Comparison of ENCODE assay signal across 22 cellular contexts in genomic region chr12:99009654-99010296, GRCh38.
DNase-seq lines count a peak whose midpoint lies in the region; ATAC-seq, FAIRE-seq and TF ChIP-seq lines count a peak whose summit lies in the region.
"Had no signal": no experiment of that assay in that cellular context is flagged by ENCODE, and none has a peak within 500 bp of the region (broad histone marks: within the 10 kb centered on the region; RNA-seq: fewer than 3 reads in every experiment).

No MANE protein-coding gene starts in this region.

- no peak for TF ChIP-seq RAD21 in GM12878 (IDR thresholded peaks at IDR 0.05; ENCODE audit: insufficient read depth, low read depth, low read length)

- H3K4me1 ChIP-seq in MM.1S (ENCODE audit: low read length) (no peaks in the 10 kb centered on the region), GM12878 (ENCODE audit: control insufficient read depth, insufficient read depth, low read length) (no peaks in the 10 kb centered on the region)
- H3K4me1 ChIP-seq: BLaER1 had no signal

- WGBS in GM12878 (ENCODE audit: insufficient coverage, insufficient replicate concordance, low lambda C conversion rate, missing lambda C conversion rate), result 21% methylated on average over 3 of the region's 3 CpGs

- H3K79me2 ChIP-seq in MM.1S (ENCODE audit: low read length), result no peaks in the 10 kb centered on the region
- no peaks in the 10 kb centered on the region for H3K79me2 ChIP-seq in GM12878 (ENCODE audit: control insufficient read depth, insufficient read depth, low read length)

- H3K27ac ChIP-seq in MM.1S (ENCODE audit: low read length) (no peak overlapping the region), GM12878 (ENCODE audit: control insufficient read depth, insufficient read depth) (no peak overlapping the region)
- H3K27ac ChIP-seq: BLaER1, RWPE1, SK-N-MC had no signal

- no peaks in the 10 kb centered on the region for H3K9me3 ChIP-seq in MM.1S (replicated peaks; ENCODE audit: insufficient read depth, low read length)
- H3K9me3 ChIP-seq in GM12878 (replicated peaks; ENCODE audit: control insufficient read depth, insufficient read depth, low read length), result no peaks in the 10 kb centered on the region
- H3K9me3 ChIP-seq: BLaER1 had no signal

- no peak for TF ChIP-seq EP300 in GM12878 (IDR thresholded peaks at IDR 0.05; ENCODE audit: borderline replicate concordance in 1 of 2, control insufficient read depth in 1 of 2, low read depth in 2 of 2, low read length in 2 of 2)

- H3K36me3 ChIP-seq in MM.1S (replicated peaks; ENCODE audit: insufficient read depth, low read length) (no peaks in the 10 kb centered on the region), GM12878 (ENCODE audit: control insufficient read depth in 2 of 2, insufficient read depth in 2 of 2, low read length in 1 of 2) (no peaks in the 10 kb centered on the region)

- intact Hi-C loops in GM12878 (cut with micrococcal nuclease; ENCODE audit: unreplicated experiment), result no loop called here

- H3K27me3 ChIP-seq in MM.1S (replicated peaks; ENCODE audit: insufficient read depth, low read length), result no peaks in the 10 kb centered on the region
- no peaks in the 10 kb centered on the region; a peak in 1 of 4 replicates for H3K27me3 ChIP-seq in GM12878 (replicated peaks in 1 of 2; ENCODE audit: control insufficient read depth in 2 of 2, insufficient read depth in 2 of 2, low read length in 1 of 2)
- H3K27me3 ChIP-seq: BLaER1 had no signal

- H3K4me2 ChIP-seq in MM.1S (ENCODE audit: low read depth, low read length) (no peak overlapping the region), GM12878 (ENCODE audit: control insufficient read depth, insufficient read depth) (no peak overlapping the region)
- H3K4me2 ChIP-seq: BLaER1 had no signal

- CTCF ChIA-PET in GM12878 (lab: Yijun Ruan, JAX), result interaction anchor here (1.0 to 2.1 kb wide), 2 partner anchors 12 to 14 kb away, joined by 3 to 6 read pairs; no protein-coding TSS in a partner anchor

- no peaks in the 10 kb centered on the region for H4K20me1 ChIP-seq in MM.1S (ENCODE audit: insufficient read depth, low read length)
- H4K20me1 ChIP-seq in GM12878 (ENCODE audit: control insufficient read depth, insufficient read depth), result no peaks in the 10 kb centered on the region
- H4K20me1 ChIP-seq: BLaER1 had no signal

- H3K4me3 ChIP-seq in MM.1S (ENCODE audit: low read length) (no peak overlapping the region), GM12878 (no peak overlapping the region), fibroblast of pulmonary artery (replicated peaks; ENCODE audit: low read depth, low read length) (no peak overlapping the region)
- H3K4me3 ChIP-seq: BLaER1, SK-N-MC had no signal

- POLR2A ChIA-PET in GM12878 (lab: Charles Lee), result interaction anchor here (0.6 kb wide), 1 partner anchor 375 kb away, joined by 3 read pairs; no protein-coding TSS in a partner anchor

- SMC1A ChIA-PET in GM12878 (lab: Charles Lee; ENCODE audit: uncharacterized antibody, unreplicated experiment), result interaction anchor here (0.6 to 1.9 kb wide), 3 partner anchors 9 to 378 kb away, joined by 3 to 8 read pairs (median 3); no protein-coding TSS in a partner anchor

- H3F3A ChIP-seq in MM.1S (ENCODE audit: insufficient read depth, low read length), result no peaks in the 10 kb centered on the region

- FAIRE-seq in GM12878 (lab: Jason Lieb, UNC), result no peak

- TF ChIP-seq CTCF in MM.1S (IDR thresholded peaks at IDR 0.05; ENCODE audit: low read length), result no peak
- no peak for TF ChIP-seq CTCF in GM12878 (IDR thresholded peaks at IDR 0.05 in 2 of 3, conservative IDR thresholded peaks at IDR 0.05 in 1 of 3; ENCODE audit: control insufficient read depth in 2 of 3, extremely low read depth in 1 of 3, insufficient read depth in 1 of 3, low read depth in 3 of 3, low read length in 3 of 3)
- TF ChIP-seq CTCF in fibroblast of pulmonary artery (IDR thresholded peaks at IDR 0.05; ENCODE audit: low read length, missing control alignments), result no peak

- H3K9ac ChIP-seq in MM.1S (ENCODE audit: low read length) (no peak overlapping the region), GM12878 (ENCODE audit: control insufficient read depth, insufficient read depth, low read length) (no peak overlapping the region)
- H3K9ac ChIP-seq: BLaER1 had no signal

- in situ Hi-C loops in GM12878 (cut with MboI), result no loop called here

- no peaks in the 10 kb centered on the region for H3K9me2 ChIP-seq in MM.1S (replicated peaks; ENCODE audit: insufficient read depth, low read length)

- DNase-seq in MM.1S (no peak), GM12878 (ENCODE audit: low read depth, low spot score) (no peak), fibroblast of pulmonary artery (ENCODE audit: low read depth) (peak; percentile 6), NCI-H1694 (lab: John Stamatoyannopoulos, UW) (no peak), OCI-M2 (lab: John Stamatoyannopoulos, UW; ENCODE audit: unreplicated experiment) (no peak), NCI-H510A treated with DMSO at 0.1 percent for 48 hours (lab: John Stamatoyannopoulos, UW) (no peak)
- DNase-seq: CD4-positive, alpha-beta T cell; COR-L47; DMS 273 treated with DMSO at 0.1 percent for 48 hours; DMS79 treated with DMSO at 0.1 percent for 48 hours; GOT3; Kasumi-1; NCI-H1092; NCI-H1436; NCI-H1930; NCI-H748 treated with DMSO at 0.1 percent for 48 hours; SHP77 treated with DMSO at 0.1 percent for 48 hours had no signal

- ATAC-seq in GM12878, result no peak
- no peak for ATAC-seq in HG03354 (IDR thresholded peaks at IDR 0.05; ENCODE audit: poor library complexity, severe bottlenecking, unreplicated experiment)
- ATAC-seq: HCT116 had no signal

- RAD21 ChIA-PET in GM12878 (lab: Charles Lee; ENCODE audit: unreplicated experiment), result interaction anchor here (0.7 to 3.9 kb wide), 2 partner anchors 11 to 326 kb away, joined by 4 to 18 read pairs; no protein-coding TSS in a partner anchor

- H2AFZ ChIP-seq in MM.1S (ENCODE audit: low read length) (0 out of 2 replicates have a peak overlapping the region, but pooled peaks have one; percentile 8), GM12878 (ENCODE audit: control insufficient read depth, low read depth, low read length) (no peak overlapping the region)

- no TSS peak for BruUV-seq in GM12878 (replicated peaks; lab: Mats Ljungman, UMichigan)

- TF ChIP-seq POLR2A in GM12878 (IDR thresholded peaks at IDR 0.05; ENCODE audit: low read depth, low read length), result no peak

TF ChIP-seq in GM12878, 131 proteins besides CTCF, POLR2A, EP300 and RAD21:
- no peak for TF ChIP-seq MTA3 (IDR thresholded peaks at IDR 0.05; ENCODE audit: borderline replicate concordance, low read length)
- peak; percentile 80; the same call in 1 of the 2 replicates for TF ChIP-seq ATF7 (IDR thresholded peaks at IDR 0.05; ENCODE audit: low read depth)
- no peak for TF ChIP-seq SUZ12 (IDR thresholded peaks at IDR 0.05; ENCODE audit: unreplicated experiment)
